ENCODE assay signal across 8 cellular contexts in the genomic region with DNA sequence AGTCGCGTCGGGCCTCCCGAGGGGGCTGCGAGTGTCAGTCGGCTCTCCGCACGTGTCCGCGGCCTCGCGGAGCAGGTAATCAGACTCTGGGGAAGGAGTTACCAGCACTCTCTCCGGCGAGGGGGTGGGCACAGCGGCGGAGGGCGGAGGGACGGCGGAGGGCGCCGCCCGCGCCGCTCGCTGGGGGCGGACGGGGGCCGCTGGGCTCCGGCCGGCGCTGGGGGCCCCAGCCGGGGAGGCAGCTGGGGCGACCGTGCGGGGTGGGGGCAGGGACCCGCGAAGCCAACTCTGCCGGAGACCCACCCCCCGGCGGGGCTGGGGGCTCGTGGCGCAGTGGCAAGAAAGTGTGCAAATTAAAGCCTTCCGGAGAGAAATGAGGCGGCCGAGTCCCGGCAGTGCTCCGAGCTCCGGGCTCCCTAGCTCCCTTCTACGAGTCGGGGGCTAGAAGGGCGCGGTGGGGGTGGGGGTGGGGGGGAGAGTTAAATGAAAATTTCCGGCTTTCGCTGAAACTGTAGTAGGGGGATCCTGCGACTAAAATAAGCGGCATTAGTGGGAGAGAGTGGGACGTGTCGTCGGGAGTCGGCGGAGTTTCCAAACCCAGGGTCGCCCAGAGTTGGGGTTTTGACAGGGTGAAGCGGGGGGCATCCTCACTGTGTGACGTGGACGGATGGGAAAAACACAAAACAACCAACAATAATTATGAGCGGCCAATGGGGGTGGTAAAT. TPM values are rescaled to one million over a fixed set of nuclear protein-coding genes. Genes with fewer than 3 reads are reported as not detected.
DNase-seq lines count a peak whose midpoint lies in the region; ATAC-seq and TF ChIP-seq lines count a peak whose summit lies in the region.

CDK6 (minus strand) TSS at position 85 of the 725 bp plus-strand sequence. CDS start 3,250 bp downstream, outside the sequence.

- DNase-seq in AG04450 (ENCODE audit: low read depth, low spot score) (no peak), SK-N-MC (ENCODE audit: low read depth, low spot score) (no peak), heart left ventricle (peak; percentile 62 to 84 (median 70)), psoas muscle (peak; percentile 54 to 63)
- DNase-seq in activated naive CD4-positive, alpha-beta T cell treated with anti-CD3 and anti-CD28 coated beads, Interleukin-2, amount 50 U/mL, for 16 hours = peak; percentile 78

- H3K36me3 ChIP-seq in SK-N-MC (ENCODE audit: insufficient read depth, low read length) (no peaks in the 10 kb centered on the region), heart left ventricle (no peaks in the 10 kb centered on the region), psoas muscle (ENCODE audit: insufficient read depth in 1 of 2, low read depth in 1 of 2) (no peaks in the 10 kb centered on the region)

- peak in 1 of 2 donors; percentile 44 for TF ChIP-seq POLR2A in heart left ventricle (IDR thresholded peaks at IDR 0.05)

- H3K4me1 ChIP-seq in heart left ventricle (peaks cover 0 to 24% (median 5%) of the 10 kb centered on the region in 12 donors), psoas muscle (peaks cover 12% of the 10 kb centered on the region)

- CTCF ChIA-PET in AG04450 (lab: Charles Lee) = interaction anchor here (0.6 to 2.0 kb wide), 8 partner anchors 41 to 1386 kb away, joined by 3 to 10 read pairs (median 4); no protein-coding TSS in a partner anchor

- H3K9me3 ChIP-seq in AG04450 (ENCODE audit: control insufficient read depth, insufficient read depth, low read length) (no peaks in the 10 kb centered on the region; the same call in 1 of the 2 replicates), SK-N-MC (ENCODE audit: low read depth, low read length) (no peaks in the 10 kb centered on the region), heart left ventricle (no peaks in the 10 kb centered on the region), psoas muscle (no peaks in the 10 kb centered on the region)

- WGBS in heart left ventricle, 4 donors = 0 to 1% (median 1%) methylated on average over 29 to 66 of the region's 66 CpGs
- 1 to 3% (median 2%) methylated on average over 32 to 66 of the region's 66 CpGs for WGBS in psoas muscle, 3 donors

- ATAC-seq in GM19025 (IDR thresholded peaks at IDR 0.05; ENCODE audit: low read depth, unreplicated experiment) = peak; percentile 33
- peak; percentile 28 for ATAC-seq in HG03442 (IDR thresholded peaks at IDR 0.05; ENCODE audit: unreplicated experiment)
- ATAC-seq in heart left ventricle = peak in 3 of 4 donors; percentile 48 to 58 (median 56)
- peak in 2 of 4 donors; percentile 26 to 45 for ATAC-seq in psoas muscle
- no peak for ATAC-seq in HG02623 (IDR thresholded peaks at IDR 0.05; ENCODE audit: unreplicated experiment)

- H3K27ac ChIP-seq in AG04450 (ENCODE audit: low read depth, low read length) = peak within 1 kb of the TSS; percentile 78
- no peak within 1 kb of the TSS for H3K27ac ChIP-seq in SK-N-MC
- peak within 1 kb of the TSS; percentile 5 to 97 (median 92) for H3K27ac ChIP-seq in heart left ventricle
- peak within 1 kb of the TSS; percentile 74 for H3K27ac ChIP-seq in psoas muscle

- TF ChIP-seq CTCF in AG04450 (IDR thresholded peaks at IDR 0.05; ENCODE audit: low read depth, low read length) (no peak), heart left ventricle (IDR thresholded peaks at IDR 0.05) (peak in 1 of 12 donors; percentile 3), psoas muscle (IDR thresholded peaks at IDR 0.05) (no peak)

- intact Hi-C loops in heart left ventricle (cut with DNase I) = loop anchor here in 6 of 10 donors (5.0 to 10.0 kb wide), 4 partner anchors 52 to 218 kb away; no protein-coding TSS in a partner anchor
- intact Hi-C loops in psoas muscle (cut with DNase I) = loop anchor here in 1 of 2 donors (2.0 kb wide), 1 partner anchor 68 kb away; no protein-coding TSS in a partner anchor

- H3K4me3 ChIP-seq in AG04450 (ENCODE audit: low read depth, low read length) (peak within 1 kb of the TSS; percentile 91), SK-N-MC (peak within 1 kb of the TSS; percentile 96), heart left ventricle (peak within 1 kb of the TSS; percentile 65 to 91 (median 85)), psoas muscle (peak within 1 kb of the TSS; percentile 81)

- H3K27me3 ChIP-seq in AG04450 (ENCODE audit: control insufficient read depth, insufficient read depth, low read length) (no peaks in the 10 kb centered on the region), heart left ventricle (no peaks in the 10 kb centered on the region), psoas muscle (ENCODE audit: insufficient read depth in 3 of 3, low read length in 2 of 3) (peaks cover 0 to 48% (median 16%) of the 10 kb centered on the region in 3 donors)

- H3K9ac ChIP-seq in SK-N-MC (ENCODE audit: insufficient read length) = peak within 1 kb of the TSS; percentile 13

- POLR2A ChIA-PET in AG04450 (lab: Yijun Ruan, JAX) = interaction anchor here (0.5 to 1.4 kb wide), 4 partner anchors 139 to 247 kb away, joined by 3 to 5 read pairs (median 3); no protein-coding TSS in a partner anchor

RNA-seq across cellular contexts. Expression of gene CDK6, which starts in this region (rescaled TPM):
- 34.5 and 40.6 TPM in 2 replicates for polyA plus RNA-seq in AG04450 (2011; rRNA removed)
- 87.5 and 90.6 TPM in 2 replicates for polyA minus RNA-seq in AG04450 (2011; rRNA and poly(A)+ RNA removed)
- total RNA-seq in heart left ventricle = 10 to 100 TPM; 11.9 to 40.5 (median 20.8) TPM
- polyA plus RNA-seq in heart left ventricle = 1 to 10 TPM; 2.2 to 7.5 TPM
- 1 to 10 TPM; 3.2 to 8.0 (median 4.6) TPM for total RNA-seq in psoas muscle
- polyA plus RNA-seq in psoas muscle = under 1 TPM; 0.39 to 0.92 (median 0.60) TPM

Comparison
In these comparisons a context has a peak if more than half of its experiments do, and no peak if none do; other contexts are left out.
1. DNase-seq: peak in activated naive CD4-positive, alpha-beta T cell treated with anti-CD3 and anti-CD28 coated beads, Interleukin-2, amount 50 U/mL, for 16 hours (single experiment), heart left ventricle (5 of 5) and psoas muscle (2 of 2); none in AG04450 (single experiment) and SK-N-MC (single experiment).
2. Peak in every context shown above with its lines, with median percentiles within 50 percentile points of each other: H3K4me3 ChIP-seq.